In the genomic region with DNA sequence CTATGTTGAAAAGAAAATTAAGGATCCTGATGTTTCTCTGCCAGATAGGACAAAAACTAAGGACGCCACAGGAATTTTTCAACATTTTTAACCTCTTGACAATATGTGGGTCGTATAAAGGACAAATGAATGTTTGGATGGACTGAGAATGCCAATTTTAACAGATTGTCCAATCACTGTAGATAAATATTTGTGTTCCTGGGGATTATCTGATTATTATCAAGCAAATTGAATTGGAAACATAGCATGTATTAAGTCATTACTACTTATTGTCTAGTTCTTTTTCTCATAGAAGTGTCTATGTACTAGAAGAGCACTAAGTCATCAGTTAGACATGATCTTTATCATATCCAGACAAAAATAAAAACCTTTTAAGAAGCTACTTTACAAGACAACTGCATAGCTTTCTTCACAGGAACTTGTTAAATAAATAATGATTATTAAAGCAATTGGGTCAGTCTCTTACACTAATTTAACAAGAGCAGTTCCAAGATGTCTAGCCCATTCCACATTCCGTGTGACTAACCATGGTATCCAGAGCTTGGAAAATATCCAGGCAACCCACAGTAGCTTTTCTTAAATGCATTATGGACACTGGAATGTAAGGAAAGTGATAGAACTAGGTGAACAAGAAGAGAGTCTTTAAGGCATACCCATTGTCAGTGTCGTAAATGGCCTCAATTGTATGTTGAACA, we compare ENCODE assay signal across 16 cellular contexts.
DNase-seq lines count a peak whose midpoint lies in the region; ATAC-seq and TF ChIP-seq lines count a peak whose summit lies in the region.
"Had no signal": no experiment of that assay in that cellular context is flagged by ENCODE, and none has a peak within 500 bp of the region (broad histone marks: within the 10 kb centered on the region; RNA-seq: fewer than 3 reads in every experiment).

No MANE protein-coding gene starts in this region.

- intact Hi-C loops in head of caudate nucleus (cut with DNase I): no loop called here

- H3K27ac Mint-ChIP-seq in chondrocyte (ENCODE audit: unreplicated experiment): peak overlapping the region; percentile 8
- H3K27ac Mint-ChIP-seq: activated naive CD4-positive, alpha-beta T cell treated with anti-CD3 and anti-CD28 coated beads, Interleukin-2, amount 50 U/mL, for 72 hours; stimulated activated memory B cell treated with anti-CD40 and anti-IgM and Interleukin-4, amounts not matched to agents 10 μg/mL and 1 μg/mL and 100 μg/mL, for 72 hours; type B pancreatic cell had no signal

- H3K4me3 Mint-ChIP-seq in chondrocyte (ENCODE audit: unreplicated experiment): no peak overlapping the region
- H3K4me3 Mint-ChIP-seq: stimulated activated memory B cell treated with anti-CD40 and anti-IgM and Interleukin-4, amounts not matched to agents 10 μg/mL and 1 μg/mL and 100 μg/mL, for 72 hours; type B pancreatic cell had no signal

- no peaks in the 10 kb centered on the region for H3K27me3 Mint-ChIP-seq in chondrocyte (ENCODE audit: low read depth)
- H3K27me3 Mint-ChIP-seq: stimulated activated memory B cell treated with anti-CD40 and anti-IgM and Interleukin-4, amounts not matched to agents 10 μg/mL and 1 μg/mL and 100 μg/mL, for 72 hours; type B pancreatic cell had no signal

- TF ChIP-seq CTCF in AG04449 (IDR thresholded peaks at IDR 0.05; ENCODE audit: insufficient read depth, low read length, missing control alignments) (no peak), LNCaP clone FGC (IDR thresholded peaks at IDR 0.05; ENCODE audit: control insufficient read depth, extremely low read depth, insufficient read depth) (no peak), chondrocyte (IDR thresholded peaks at IDR 0.05) (no peak), kidney epithelial cell (IDR thresholded peaks at IDR 0.05; ENCODE audit: insufficient read depth, low read length, poor library complexity, severe bottlenecking) (no peak)

- POLR2A ChIA-PET in AG04449 (lab: Yijun Ruan, JAX): interaction anchor here (1.0 kb wide), 2 partner anchors 11 to 102 kb away, joined by 3 to 6 read pairs; no protein-coding TSS in a partner anchor

- ATAC-seq in HG02759 (IDR thresholded peaks at IDR 0.05; ENCODE audit: unreplicated experiment): no peak
- ATAC-seq in GM18519 (IDR thresholded peaks at IDR 0.05; ENCODE audit: low FRiP score, unreplicated experiment): no peak
- ATAC-seq: activated naive CD4-positive, alpha-beta T cell treated with anti-CD3 and anti-CD28 coated beads, Interleukin-2, amount 50 U/mL, for 72 hours; stimulated activated memory B cell treated with anti-CD40 and anti-IgM and Interleukin-4, amounts not matched to agents 10 μg/mL and 1 μg/mL and 100 μg/mL, for 72 hours had no signal

- no peak overlapping the region for H3K4me3 ChIP-seq in AG04449 (ENCODE audit: low read depth, low read length)
- no peak overlapping the region for H3K4me3 ChIP-seq in LNCaP clone FGC (ENCODE audit: low read depth, low read length)
- no peak overlapping the region for H3K4me3 ChIP-seq in kidney epithelial cell (ENCODE audit: low read depth, low read length)

- no peaks in the 10 kb centered on the region for H3K36me3 ChIP-seq in kidney epithelial cell (ENCODE audit: control insufficient read depth, insufficient read depth, low read length)

- peaks cover 50% of the 10 kb centered on the region for H3K4me1 Mint-ChIP-seq in chondrocyte (ENCODE audit: low read depth)

- no peaks in the 10 kb centered on the region for H3K27me3 ChIP-seq in kidney epithelial cell (ENCODE audit: control insufficient read depth, insufficient read depth, low read length)

- DNase-seq in AG04449 (ENCODE audit: low read depth, low spot score) (peak; percentile 89), LNCaP clone FGC (ENCODE audit: low read depth) (peak; percentile 63), chondrocyte (ENCODE audit: low spot score) (no peak), kidney epithelial cell (ENCODE audit: low read depth) (peak; percentile 43), activated T-cell treated with anti-CD3 and anti-CD28 coated beads for 4 hours (no peak), head of caudate nucleus (no peak)
- DNase-seq: activated CD4-positive, alpha-beta T cell treated with anti-CD3 and anti-CD28 coated beads, Interleukin-2, amount 50 U/mL, for 1 hour; activated T-cell treated with anti-CD3 and anti-CD28 coated beads, Interleukin-2, amount 50 U/mL, for 1 hour; cerebellar nuclear complex; NCI-H1694; NCI-H446 had no signal

- CTCF ChIA-PET in AG04449 (lab: Yijun Ruan, JAX): interaction anchor here (1.0 to 4.2 kb wide), 5 partner anchors 12 to 129 kb away, joined by 4 to 24 read pairs (median 5); a partner anchor contains a TSS

- H3K9me3 Mint-ChIP-seq in chondrocyte (ENCODE audit: low read depth): peaks cover 12% of the 10 kb centered on the region
- H3K9me3 Mint-ChIP-seq: type B pancreatic cell had no signal

- H3K36me3 Mint-ChIP-seq in chondrocyte (ENCODE audit: low read depth): peaks cover 2% of the 10 kb centered on the region
- H3K36me3 Mint-ChIP-seq: activated naive CD4-positive, alpha-beta T cell treated with anti-CD3 and anti-CD28 coated beads, Interleukin-2, amount 50 U/mL, for 72 hours; stimulated activated memory B cell treated with anti-CD40 and anti-IgM and Interleukin-4, amounts not matched to agents 10 μg/mL and 1 μg/mL and 100 μg/mL, for 72 hours; type B pancreatic cell had no signal

Comparison
In these comparisons a context has a peak if more than half of its experiments do, and no peak if none do; other contexts are left out.
1. DNase-seq: peak in AG04449 (single experiment), LNCaP clone FGC (single experiment) and kidney epithelial cell (single experiment); none in chondrocyte (single experiment), activated T-cell treated with anti-CD3 and anti-CD28 coated beads for 4 hours (single experiment) and head of caudate nucleus (0 of 42).